ENCODE assay signal across 9 cellular contexts in genomic region chr17:2050246-2050866, GRCh38. TPM values are rescaled to one million over a fixed set of nuclear protein-coding genes. Genes with fewer than 3 reads are reported as not detected.
DNase-seq lines count a peak whose midpoint lies in the region; ATAC-seq and TF ChIP-seq lines count a peak whose summit lies in the region.
"Had no signal": no experiment of that assay in that cellular context is flagged by ENCODE, and none has a peak within 500 bp of the region (broad histone marks: within the 10 kb centered on the region; RNA-seq: fewer than 3 reads in every experiment).

No MANE protein-coding gene starts in this region.

- H3K4me1 Mint-ChIP-seq in activated T-cell treated with anti-CD3 and anti-CD28 coated beads, Interleukin-2, amount 50 U/mL, for 4 hours (ENCODE audit: low read depth): peaks cover 28% of the 10 kb centered on the region
- peaks cover 31% of the 10 kb centered on the region for H3K4me1 Mint-ChIP-seq in neural progenitor cell

- no peak overlapping the region for H3K9ac ChIP-seq in neural progenitor cell

- peak overlapping the region; percentile 81 for H3K4me2 ChIP-seq in neural progenitor cell

- H3K4me3 ChIP-seq in fibroblast of the aortic adventitia (ENCODE audit: low read depth, low read length) (peak overlapping the region; percentile 63), neural progenitor cell (peak overlapping the region; percentile 56)

- peak; percentile 77 for DNase-seq in EL
- DNase-seq in NCI-H748 (lab: John Stamatoyannopoulos, UW; ENCODE audit: unreplicated experiment): peak; percentile 92
- peak; percentile 74 for DNase-seq in activated T-cell treated with anti-CD3 and anti-CD28 coated beads, Interleukin-2, amount 50 U/mL, for 4 hours
- DNase-seq in fibroblast of the aortic adventitia (ENCODE audit: low read depth): no peak
- peak; percentile 88 for DNase-seq in neural progenitor cell (ENCODE audit: low spot score)
- DNase-seq in ureter (ENCODE audit: low spot score): peak; percentile 74
- no peak for DNase-seq in GOT3 (lab: John Stamatoyannopoulos, UW)

- no peak overlapping the region for H3K4me3 Mint-ChIP-seq in activated T-cell treated with anti-CD3 and anti-CD28 coated beads, Interleukin-2, amount 50 U/mL, for 4 hours
- no peak overlapping the region for H3K4me3 Mint-ChIP-seq in neural progenitor cell

- H3K27me3 Mint-ChIP-seq in activated T-cell treated with anti-CD3 and anti-CD28 coated beads, Interleukin-2, amount 50 U/mL, for 4 hours (ENCODE audit: low read depth): peaks cover 5% of the 10 kb centered on the region
- peaks cover 29% of the 10 kb centered on the region for H3K27me3 Mint-ChIP-seq in neural progenitor cell (ENCODE audit: insufficient read depth, low read depth)

- peaks cover 51% of the 10 kb centered on the region for H4K20me1 ChIP-seq in neural progenitor cell (ENCODE audit: low read depth)

- peaks cover 36% of the 10 kb centered on the region for H3F3A ChIP-seq in neural progenitor cell (ENCODE audit: low read depth)

- peaks cover 9% of the 10 kb centered on the region for H3K4me1 ChIP-seq in neural progenitor cell

- no peak overlapping the region for H2AFZ ChIP-seq in neural progenitor cell (replicated peaks)

- no peaks in the 10 kb centered on the region for H3K36me3 ChIP-seq in neural progenitor cell

- H3K27me3 ChIP-seq in neural progenitor cell: peaks cover 88% of the 10 kb centered on the region

- H3K27ac ChIP-seq in neural progenitor cell: no peak overlapping the region

- H3K36me3 Mint-ChIP-seq in activated T-cell treated with anti-CD3 and anti-CD28 coated beads, Interleukin-2, amount 50 U/mL, for 4 hours (ENCODE audit: insufficient read depth): no peaks in the 10 kb centered on the region
- H3K36me3 Mint-ChIP-seq in neural progenitor cell: no peaks in the 10 kb centered on the region
- H3K36me3 Mint-ChIP-seq: activated naive CD4-positive, alpha-beta T cell treated with anti-CD3 and anti-CD28 coated beads, Interleukin-2, amount 50 U/mL, for 72 hours had no signal

- H3K79me2 ChIP-seq in neural progenitor cell (ENCODE audit: low read depth): no peaks in the 10 kb centered on the region

- H3K9me3 ChIP-seq in neural progenitor cell (ENCODE audit: low read depth): no peaks in the 10 kb centered on the region

- peak; percentile 22 for ATAC-seq in HG02798 (IDR thresholded peaks at IDR 0.05; ENCODE audit: poor library complexity, unreplicated experiment)
- ATAC-seq in activated T-cell treated with anti-CD3 and anti-CD28 coated beads, Interleukin-2, amount 50 U/mL, for 4 hours: peak; percentile 15 to 24

- no peaks in the 10 kb centered on the region for H3K9me3 Mint-ChIP-seq in activated T-cell treated with anti-CD3 and anti-CD28 coated beads, Interleukin-2, amount 50 U/mL, for 4 hours
- no peaks in the 10 kb centered on the region for H3K9me3 Mint-ChIP-seq in neural progenitor cell
- H3K9me3 Mint-ChIP-seq: activated naive CD4-positive, alpha-beta T cell treated with anti-CD3 and anti-CD28 coated beads, Interleukin-2, amount 50 U/mL, for 72 hours had no signal

- TF ChIP-seq CTCF in fibroblast of the aortic adventitia (IDR thresholded peaks at IDR 0.05; ENCODE audit: insufficient read depth, low read length): no peak
- no peak for TF ChIP-seq CTCF in neural progenitor cell (IDR thresholded peaks at IDR 0.05)

- H3K27ac Mint-ChIP-seq in neural progenitor cell: no peak overlapping the region

RNA-seq across cellular contexts. Expression of gene HIC1, which starts 4.5 kb away (rescaled TPM):
- total RNA-seq in activated T-cell treated with anti-CD3 and anti-CD28 coated beads, Interleukin-2, amount 50 U/mL, for 4 hours: 10 to 100 TPM; 18.9 to 60.9 (median 31.5) TPM
- total RNA-seq in fibroblast of the aortic adventitia (ENCODE audit: low replicate concordance) (36.4 and 57.6 TPM in 2 replicates), neural progenitor cell (ENCODE audit: low replicate concordance) (0.62 TPM in 1 of 2 replicates, not detected in the other), ureter (14.9 TPM)

RNA-seq across cellular contexts. Expression of gene OVCA2, which starts 8.5 kb away (rescaled TPM):
- total RNA-seq in activated T-cell treated with anti-CD3 and anti-CD28 coated beads, Interleukin-2, amount 50 U/mL, for 4 hours: 10 to 100 TPM; 67.7 to 74.4 (median 70.7) TPM
- total RNA-seq in fibroblast of the aortic adventitia (ENCODE audit: low replicate concordance) (38.8 and 39.9 TPM in 2 replicates), neural progenitor cell (ENCODE audit: low replicate concordance) (5.4 and 23.1 TPM in 2 replicates), ureter (39.5 TPM)

RNA-seq across cellular contexts. Expression of gene DPH1, which starts 20.4 kb away (rescaled TPM):
- total RNA-seq in activated T-cell treated with anti-CD3 and anti-CD28 coated beads, Interleukin-2, amount 50 U/mL, for 4 hours: 10 to 100 TPM; 56.6 to 59.9 (median 58.5) TPM
- total RNA-seq in fibroblast of the aortic adventitia (ENCODE audit: low replicate concordance) (28.8 and 50.5 TPM in 2 replicates), neural progenitor cell (ENCODE audit: low replicate concordance) (21.1 and 28.0 TPM in 2 replicates), ureter (68.8 TPM)

RNA-seq across cellular contexts. Expression of gene RTN4RL1, which starts 25.2 kb away (rescaled TPM):
- total RNA-seq in activated T-cell treated with anti-CD3 and anti-CD28 coated beads, Interleukin-2, amount 50 U/mL, for 4 hours: 1 to 10 TPM; 1.0 to 2.5 (median 2.0) TPM
- total RNA-seq in fibroblast of the aortic adventitia (ENCODE audit: low replicate concordance) (0.27 and 0.90 TPM in 2 replicates), neural progenitor cell (ENCODE audit: low replicate concordance) (3.4 and 7.2 TPM in 2 replicates), ureter (6.7 TPM)

Comparison
In these comparisons a context has a peak if more than half of its experiments do, and no peak if none do; other contexts are left out.
1. DNase-seq: peak in EL (single experiment), NCI-H748 (single experiment), activated T-cell treated with anti-CD3 and anti-CD28 coated beads, Interleukin-2, amount 50 U/mL, for 4 hours (single experiment), neural progenitor cell (single experiment) and ureter (single experiment); none in fibroblast of the aortic adventitia (single experiment) and GOT3 (single experiment).